In genomic region chr2:854460-854859, GRCh38 we compare ENCODE assay signal across 8 cellular contexts.
DNase-seq lines count a peak whose midpoint lies in the region; ATAC-seq and TF ChIP-seq lines count a peak whose summit lies in the region.

No MANE protein-coding gene starts in this region.

- peak overlapping the region in 1 of 4 donors; percentile 25 for H3K4me3 Mint-ChIP-seq in CD4-positive, CD25-positive, alpha-beta regulatory T cell
- no peak overlapping the region for H3K4me3 Mint-ChIP-seq in naive thymus-derived CD8-positive, alpha-beta T cell

- H3K4me1 Mint-ChIP-seq in CD4-positive, CD25-positive, alpha-beta regulatory T cell = peaks cover 4 to 22% (median 13%) of the 10 kb centered on the region in 4 donors
- H3K4me1 Mint-ChIP-seq in naive thymus-derived CD8-positive, alpha-beta T cell = peaks cover 8 to 26% (median 21%) of the 10 kb centered on the region in 4 donors

- no peaks in the 10 kb centered on the region for H3K9me3 ChIP-seq in CD4-positive, CD25-positive, alpha-beta regulatory T cell (ENCODE audit: control insufficient read depth in 2 of 2, low read length in 2 of 2)

- POLR2A ChIA-PET in naive thymus-derived CD8-positive, alpha-beta T cell (lab: Charles Lee) = no interaction called here

- no peaks in the 10 kb centered on the region for H3K36me3 Mint-ChIP-seq in CD4-positive, CD25-positive, alpha-beta regulatory T cell
- H3K36me3 Mint-ChIP-seq in naive thymus-derived CD8-positive, alpha-beta T cell = peaks cover 0 to 12% (median 0%) of the 10 kb centered on the region in 3 donors

- no peaks in the 10 kb centered on the region for H3K27me3 ChIP-seq in CD4-positive, CD25-positive, alpha-beta regulatory T cell (ENCODE audit: control insufficient read depth, insufficient read depth, low read length)

- ATAC-seq in CD4-positive, CD25-positive, alpha-beta regulatory T cell (ENCODE audit: low read depth in 2 of 2) = no peak
- ATAC-seq in GM19035 (IDR thresholded peaks at IDR 0.05; ENCODE audit: unreplicated experiment) (peak; percentile 50), HG03196 (IDR thresholded peaks at IDR 0.05; ENCODE audit: unreplicated experiment) (no peak), HG03439 (IDR thresholded peaks at IDR 0.05; ENCODE audit: unreplicated experiment) (no peak)
- ATAC-seq in naive thymus-derived CD8-positive, alpha-beta T cell = no peak

- peaks cover 0 to 10% (median 0%) of the 10 kb centered on the region in 7 donors for H3K9me3 Mint-ChIP-seq in CD4-positive, CD25-positive, alpha-beta regulatory T cell
- peaks cover 0 to 21% (median 10%) of the 10 kb centered on the region in 9 donors for H3K9me3 Mint-ChIP-seq in naive thymus-derived CD8-positive, alpha-beta T cell

- no peaks in the 10 kb centered on the region for H3K4me1 ChIP-seq in CD4-positive, CD25-positive, alpha-beta regulatory T cell (ENCODE audit: control insufficient read depth, insufficient read depth, low read length, poor library complexity, severe bottlenecking)

- DNase-seq in CD4-positive, CD25-positive, alpha-beta regulatory T cell = peak in 2 of 3 donors; percentile 17 to 46
- peak; percentile 16 for DNase-seq in NCI-H748 treated with DMSO at 0.1 percent for 48 hours (lab: John Stamatoyannopoulos, UW)
- DNase-seq in coronary artery (ENCODE audit: low spot score) = peak; percentile 50
- DNase-seq in naive thymus-derived CD8-positive, alpha-beta T cell = peak in 6 of 10 donors; percentile 14 to 47 (median 26)
- DNase-seq in CD1c-positive myeloid dendritic cell (ENCODE audit: extremely low spot score) = no peak

- no peaks in the 10 kb centered on the region for H3K36me3 ChIP-seq in CD4-positive, CD25-positive, alpha-beta regulatory T cell (ENCODE audit: control insufficient read depth, insufficient read depth, low read length)

- H3K27me3 Mint-ChIP-seq in CD4-positive, CD25-positive, alpha-beta regulatory T cell = no peaks in the 10 kb centered on the region
- peaks cover 0 to 4% (median 0%) of the 10 kb centered on the region in 5 donors for H3K27me3 Mint-ChIP-seq in naive thymus-derived CD8-positive, alpha-beta T cell

- no peak for TF ChIP-seq CTCF in coronary artery (IDR thresholded peaks at IDR 0.05)

- H3K4me3 ChIP-seq in CD4-positive, CD25-positive, alpha-beta regulatory T cell (ENCODE audit: low read depth, low read length) = no peak overlapping the region
- no peak overlapping the region for H3K4me3 ChIP-seq in coronary artery

- peak overlapping the region in 1 of 3 donors; percentile 65 for H3K27ac Mint-ChIP-seq in CD4-positive, CD25-positive, alpha-beta regulatory T cell
- H3K27ac Mint-ChIP-seq in naive thymus-derived CD8-positive, alpha-beta T cell = no peak overlapping the region

- H3K27ac ChIP-seq in CD4-positive, CD25-positive, alpha-beta regulatory T cell (ENCODE audit: insufficient read depth, low read length, poor library complexity, severe bottlenecking) = no peak overlapping the region
- no peak overlapping the region for H3K27ac ChIP-seq in coronary artery
